ENCODE assay signal across 21 cellular contexts in genomic region chr5:71810023-71810422, GRCh38.
A peak's percentile ranks its signal among the peaks of the same experiment; 100 is the strongest.
DNase-seq lines count a peak whose midpoint lies in the region; ATAC-seq, FAIRE-seq and TF ChIP-seq lines count a peak whose summit lies in the region.
"Had no signal": no experiment of that assay in that cellular context is flagged by ENCODE, and none has a peak within 500 bp of the region (broad histone marks: within the 10 kb centered on the region; RNA-seq: fewer than 3 reads in every experiment).

No MANE protein-coding gene starts in this region.

- H3K4me1 ChIP-seq in GM23338 (ENCODE audit: insufficient read depth) (peaks cover 41% of the 10 kb centered on the region), ascending aorta (peaks cover 0 to 26% of the 10 kb centered on the region in 2 donors), mesenchymal stem cell (ENCODE audit: control insufficient read depth, insufficient read depth, low read depth, low read length) (peaks cover 3% of the 10 kb centered on the region), small intestine (ENCODE audit: control insufficient read depth in 2 of 2, insufficient read depth in 1 of 2, low read depth in 1 of 2, low read length in 1 of 2) (no peaks in the 10 kb centered on the region)

- H3K36me3 ChIP-seq in GM23338 (ENCODE audit: insufficient read depth) (no peaks in the 10 kb centered on the region), ascending aorta (no peaks in the 10 kb centered on the region), mesenchymal stem cell (ENCODE audit: control insufficient read depth in 1 of 2, insufficient read depth in 2 of 2, low read depth in 1 of 2, low read length in 2 of 2) (no peaks in the 10 kb centered on the region), small intestine (ENCODE audit: control insufficient read depth in 2 of 2, insufficient read depth in 2 of 2, low read length in 2 of 2) (no peaks in the 10 kb centered on the region)
- H3K36me3 ChIP-seq: WERI-Rb-1 had no signal

- no peaks in the 10 kb centered on the region for H3K79me2 ChIP-seq in GM23338 (replicated peaks; ENCODE audit: insufficient read depth)

- WGBS in mesenchymal stem cell: 61% methylated on average over 9 of the region's 9 CpGs
- WGBS in small intestine, 3 donors: 62 to 81% (median 79%) methylated on average over 9 of the region's 9 CpGs

- H2BK12ac ChIP-seq in mesenchymal stem cell (ENCODE audit: low read length in 2 of 2): no peak overlapping the region

- no peak overlapping the region for H3K4me3 Mint-ChIP-seq in GM23338
- H3K4me3 Mint-ChIP-seq: CD8-positive, alpha-beta T cell; effector memory CD8-positive, alpha-beta T cell had no signal

- peak; percentile 45 for ATAC-seq in GM23338
- ATAC-seq: CD8-positive, alpha-beta T cell; effector memory CD8-positive, alpha-beta T cell had no signal

- H3K4ac ChIP-seq in mesenchymal stem cell (ENCODE audit: low read depth in 1 of 2, low read length in 2 of 2): no peak overlapping the region

- peak; percentile 25 for DNase-seq in A172 (ENCODE audit: low spot score)
- DNase-seq in GM23338 (ENCODE audit: low spot score): no peak
- no peak for DNase-seq in ascending aorta (ENCODE audit: low spot score in 2 of 2)
- no peak for DNase-seq in mesenchymal stem cell
- DNase-seq in small intestine: no peak
- no peak for DNase-seq in T-helper 2 cell
- no peak for DNase-seq in NCI-H446 (lab: John Stamatoyannopoulos, UW)
- DNase-seq in RCC 7860 (ENCODE audit: low spot score): no peak
- DNase-seq: ACHN; activated CD4-positive, alpha-beta T cell treated with anti-CD3 and anti-CD28 coated beads, Interleukin-2, amount 50 U/mL, for 4 hours; activated naive CD4-positive, alpha-beta T cell treated with Interleukin-2 at 50 U/mL for 16 hours; CD8-positive, alpha-beta T cell; DMS79; effector memory CD8-positive, alpha-beta T cell; NCI-H1048; NCI-H2081 treated with DMSO at 0.1 percent for 48 hours; NCI-H524; SHP77 treated with DMSO at 0.1 percent for 48 hours; stimulated activated CD4-positive, alpha-beta T cell treated with anti-CD3 and anti-CD28 coated beads, Interleukin-2, amount 100 ng/mL, for 48 hours; WERI-Rb-1 had no signal

- H2AFZ ChIP-seq in GM23338 (peak overlapping the region; percentile 5; the same call in 1 of the 2 replicates), mesenchymal stem cell (ENCODE audit: low read depth, low read length) (no peak overlapping the region)

- no peak overlapping the region for H2AK5ac ChIP-seq in mesenchymal stem cell (ENCODE audit: low read length, severe bottlenecking)

- peaks cover 3% of the 10 kb centered on the region for H3K27me3 Mint-ChIP-seq in GM23338 (ENCODE audit: insufficient read depth, low read depth, poor library complexity)

- H3K27ac ChIP-seq in GM23338 (ENCODE audit: low read depth): no peak overlapping the region
- H3K27ac ChIP-seq in ascending aorta: peak overlapping the region; percentile 26 to 73
- H3K27ac ChIP-seq in mesenchymal stem cell (ENCODE audit: low read length, poor library complexity, severe bottlenecking): no peak overlapping the region
- no peak overlapping the region for H3K27ac ChIP-seq in small intestine (ENCODE audit: low read depth in 1 of 2, low read length in 1 of 2)
- H3K27ac ChIP-seq: WERI-Rb-1 had no signal

- intact Hi-C loops in ascending aorta (cut with DNase I): no loop called here

- no peak overlapping the region for H3K9ac ChIP-seq in mesenchymal stem cell (ENCODE audit: low read length)

- peak overlapping the region; percentile 7 for H4K8ac ChIP-seq in mesenchymal stem cell (ENCODE audit: low read length)

- no peaks in the 10 kb centered on the region for H3K9me3 Mint-ChIP-seq in GM23338
- H3K9me3 Mint-ChIP-seq: CD8-positive, alpha-beta T cell; effector memory CD8-positive, alpha-beta T cell had no signal

- no peak overlapping the region for H3K23ac ChIP-seq in mesenchymal stem cell (ENCODE audit: low read length in 2 of 2)

- no peaks in the 10 kb centered on the region for H4K20me1 ChIP-seq in GM23338 (replicated peaks; ENCODE audit: insufficient read depth)

- H3K4me3 ChIP-seq in GM23338 (no peak overlapping the region), ascending aorta (peak overlapping the region in 1 of 2 donors; percentile 33), mesenchymal stem cell (ENCODE audit: insufficient read depth in 1 of 2, low read depth in 1 of 2, low read length in 2 of 2) (peak overlapping the region in 1 of 2 experiments; percentile 17), small intestine (ENCODE audit: low read depth in 1 of 2, low read length in 2 of 2) (no peak overlapping the region)
- H3K4me3 ChIP-seq: K562 had no signal

- peak overlapping the region in 1 of 2 experiments; percentile 68 for H3K18ac ChIP-seq in mesenchymal stem cell (ENCODE audit: low read depth in 1 of 2, low read length in 2 of 2)

- H2BK5ac ChIP-seq in mesenchymal stem cell (ENCODE audit: low read depth, low read length, poor library complexity, severe bottlenecking): no peak overlapping the region

- H3K14ac ChIP-seq in mesenchymal stem cell (ENCODE audit: low read length in 2 of 2): peak overlapping the region in 1 of 2 experiments; percentile 96

- H3F3A ChIP-seq in GM23338 (replicated peaks; ENCODE audit: low read depth): no peaks in the 10 kb centered on the region

- no peak overlapping the region for H2BK15ac ChIP-seq in mesenchymal stem cell (ENCODE audit: low read depth, poor library complexity, severe bottlenecking)

- FAIRE-seq in small intestine (lab: Jason Lieb, UNC) (no peak), RCC 7860 (lab: Jason Lieb, UNC) (no peak)
- FAIRE-seq: K562 had no signal

- TF ChIP-seq CTCF in GM23338 (conservative IDR thresholded peaks at IDR 0.05; ENCODE audit: low read depth in 2 of 2) (no peak), ascending aorta (IDR thresholded peaks at IDR 0.05) (no peak)

- H3K4me2 ChIP-seq in GM23338: no peak overlapping the region
- no peak overlapping the region for H3K4me2 ChIP-seq in mesenchymal stem cell (ENCODE audit: low read length, poor library complexity, severe bottlenecking)

- no peak overlapping the region for H3K27ac Mint-ChIP-seq in GM23338
- H3K27ac Mint-ChIP-seq: CD8-positive, alpha-beta T cell had no signal

- H4K91ac ChIP-seq in mesenchymal stem cell (ENCODE audit: low read length): peak overlapping the region; percentile 27

- peaks cover 43% of the 10 kb centered on the region for H3K4me1 Mint-ChIP-seq in GM23338

- no peaks in the 10 kb centered on the region for H3K9me3 ChIP-seq in ascending aorta
- H3K9me3 ChIP-seq in mesenchymal stem cell (ENCODE audit: control insufficient read depth, low read length): no peaks in the 10 kb centered on the region
- H3K9me3 ChIP-seq in small intestine (ENCODE audit: control insufficient read depth, low read depth): no peaks in the 10 kb centered on the region

- H2BK120ac ChIP-seq in mesenchymal stem cell (ENCODE audit: low read depth, low read length): no peak overlapping the region

- H3K36me3 Mint-ChIP-seq in GM23338 (ENCODE audit: low read depth): no peaks in the 10 kb centered on the region
- H3K36me3 Mint-ChIP-seq: CD8-positive, alpha-beta T cell had no signal

- H3K79me1 ChIP-seq in mesenchymal stem cell (replicated peaks; ENCODE audit: low read length, poor library complexity, severe bottlenecking): no peaks in the 10 kb centered on the region

- H3K9me2 ChIP-seq in GM23338 (ENCODE audit: insufficient read depth): peaks cover 3% of the 10 kb centered on the region; the same call in 1 of the 2 replicates

- H3K27me3 ChIP-seq in GM23338 (ENCODE audit: insufficient read depth) (no peaks in the 10 kb centered on the region), ascending aorta (no peaks in the 10 kb centered on the region), mesenchymal stem cell (ENCODE audit: control insufficient read depth in 1 of 2, insufficient read depth in 1 of 2, low read length in 2 of 2) (peaks cover 4 to 23% of the 10 kb centered on the region in 2 experiments), small intestine (ENCODE audit: control insufficient read depth in 2 of 2, insufficient read depth in 2 of 2, low read length in 2 of 2) (no peaks in the 10 kb centered on the region)

Comparison
In these comparisons a context has a peak if more than half of its experiments do, and no peak if none do; other contexts are left out.
1. H3K27ac ChIP-seq: peak in ascending aorta (2 of 2); none in GM23338 (single experiment), mesenchymal stem cell (single experiment) and small intestine (0 of 2).